Comparison of ENCODE assay signal across 17 cellular contexts in the genomic region with DNA sequence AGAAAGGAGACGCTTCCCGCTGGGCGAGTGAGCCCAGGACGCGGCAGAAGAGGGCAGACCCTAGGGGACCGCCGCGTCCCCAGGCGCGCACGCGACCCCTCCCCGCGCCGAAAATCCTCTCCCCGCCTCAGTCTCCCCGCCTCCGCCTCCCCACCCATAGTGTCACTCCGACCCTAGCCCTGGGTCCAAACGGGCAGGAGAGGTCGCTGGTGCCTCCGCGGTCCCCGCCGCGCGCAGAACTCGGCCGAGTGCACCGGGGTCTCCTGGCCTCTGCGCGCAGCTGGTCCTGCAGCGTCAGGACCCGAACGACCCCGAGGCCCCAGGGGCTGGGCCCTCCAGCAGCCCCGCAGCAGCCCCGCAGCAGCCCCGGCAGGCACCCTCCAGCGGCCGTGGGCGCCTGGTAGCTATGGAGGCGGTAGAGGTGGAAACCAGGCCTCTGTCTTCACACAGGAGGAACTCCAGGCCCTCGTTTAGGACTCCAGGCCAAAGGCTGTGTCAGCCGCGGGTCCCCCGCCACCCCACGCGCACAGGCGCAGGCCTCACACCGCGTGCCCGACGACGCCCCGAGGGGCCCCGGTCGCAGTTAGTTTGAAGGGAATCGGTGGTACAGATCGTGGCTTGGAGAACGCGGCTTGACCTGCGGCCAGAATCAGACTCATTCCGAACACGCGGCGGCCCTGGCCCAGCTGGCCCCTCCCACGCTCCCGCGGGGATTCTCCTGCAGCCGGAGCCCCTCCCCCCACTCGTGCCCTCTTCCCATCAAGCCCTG.
DNase-seq lines count a peak whose midpoint lies in the region; ATAC-seq and TF ChIP-seq lines count a peak whose summit lies in the region.
"Had no signal": no experiment of that assay in that cellular context is flagged by ENCODE, and none has a peak within 500 bp of the region (broad histone marks: within the 10 kb centered on the region; RNA-seq: fewer than 3 reads in every experiment).

No MANE protein-coding gene starts in this region.

- no peaks in the 10 kb centered on the region for H3K27me3 ChIP-seq in testis
- H3K27me3 ChIP-seq in MM.1S (replicated peaks; ENCODE audit: insufficient read depth, low read length) = no peaks in the 10 kb centered on the region
- peaks cover 94% of the 10 kb centered on the region for H3K27me3 ChIP-seq in gastroesophageal sphincter
- H3K27me3 ChIP-seq: BLaER1 had no signal

- TF ChIP-seq EP300 in gastroesophageal sphincter (IDR thresholded peaks at IDR 0.05) = no peak

- no peaks in the 10 kb centered on the region for H3F3A ChIP-seq in MM.1S (ENCODE audit: insufficient read depth, low read length)

- no peak overlapping the region for H3K27ac Mint-ChIP-seq in glutamatergic neuron (ENCODE audit: unreplicated experiment)
- H3K27ac Mint-ChIP-seq: T-cell had no signal

- peak overlapping the region; percentile 42 for H3K4me3 Mint-ChIP-seq in glutamatergic neuron (ENCODE audit: unreplicated experiment)
- H3K4me3 Mint-ChIP-seq: T-cell had no signal

- no peak overlapping the region for H3K9ac ChIP-seq in MM.1S (ENCODE audit: low read length)
- H3K9ac ChIP-seq: BLaER1 had no signal

- H3K4me1 Mint-ChIP-seq in glutamatergic neuron (ENCODE audit: low read depth, unreplicated experiment) = no peaks in the 10 kb centered on the region

- no peaks in the 10 kb centered on the region for H4K20me1 ChIP-seq in MM.1S (ENCODE audit: insufficient read depth, low read length)
- H4K20me1 ChIP-seq: BLaER1 had no signal

- H3K4me2 ChIP-seq in MM.1S (ENCODE audit: low read depth, low read length) = no peak overlapping the region
- H3K4me2 ChIP-seq: BLaER1 had no signal

- 23 to 27% methylated on average over 41 to 66 of the region's 72 CpGs for WGBS in testis, 2 donors
- 20 to 30% methylated on average over 3 to 6 of the region's 72 CpGs for WGBS in gastroesophageal sphincter (ENCODE audit: low coverage in 1 of 2), 2 donors

- no peaks in the 10 kb centered on the region for H3K9me2 ChIP-seq in MM.1S (replicated peaks; ENCODE audit: insufficient read depth, low read length)

- H3K36me3 ChIP-seq in testis (ENCODE audit: low read depth, missing control alignments) = no peaks in the 10 kb centered on the region
- no peaks in the 10 kb centered on the region for H3K36me3 ChIP-seq in MM.1S (replicated peaks; ENCODE audit: insufficient read depth, low read length)
- H3K36me3 ChIP-seq in gastroesophageal sphincter = no peaks in the 10 kb centered on the region
- H3K36me3 ChIP-seq: BLaER1 had no signal

- intact Hi-C loops in testis (cut with DNase I; ENCODE audit: low total_unique reads) = loop anchor here (10.0 kb wide), 1 partner anchor 149 kb away; a partner anchor contains a TSS

- TF ChIP-seq POLR2A in testis (IDR thresholded peaks at IDR 0.05) = no peak
- TF ChIP-seq POLR2A in gastroesophageal sphincter (IDR thresholded peaks at IDR 0.05) = no peak

- no peaks in the 10 kb centered on the region for H3K79me2 ChIP-seq in MM.1S (ENCODE audit: low read length)

- peaks cover 10% of the 10 kb centered on the region for H3K36me3 Mint-ChIP-seq in glutamatergic neuron (ENCODE audit: unreplicated experiment)
- H3K36me3 Mint-ChIP-seq: T-cell had no signal

- H3K9me3 ChIP-seq in testis (no peaks in the 10 kb centered on the region), MM.1S (replicated peaks; ENCODE audit: insufficient read depth, low read length) (no peaks in the 10 kb centered on the region), gastroesophageal sphincter (no peaks in the 10 kb centered on the region)

- H3K4me1 ChIP-seq in testis = peaks cover 5% of the 10 kb centered on the region
- no peaks in the 10 kb centered on the region for H3K4me1 ChIP-seq in MM.1S (ENCODE audit: low read length)
- H3K4me1 ChIP-seq in gastroesophageal sphincter = peaks cover 0 to 23% (median 12%) of the 10 kb centered on the region in 3 donors
- H3K4me1 ChIP-seq: BLaER1 had no signal

- ATAC-seq in omental fat pad (ENCODE audit: low FRiP score) (peak; percentile 30), GM21360 (IDR thresholded peaks at IDR 0.05; ENCODE audit: unreplicated experiment) (no peak), gastroesophageal sphincter (no peak)
- ATAC-seq: T-cell had no signal

- H3K27ac ChIP-seq in testis (no peak overlapping the region), MM.1S (ENCODE audit: low read length) (no peak overlapping the region), gastroesophageal sphincter (no peak overlapping the region)
- H3K27ac ChIP-seq: BLaER1 had no signal

- in situ Hi-C loops in astrocyte of the cerebellum (cut with HindIII; ENCODE audit: low sequenced_read_pairs) = no loop called here

- H3K9me3 Mint-ChIP-seq in glutamatergic neuron (ENCODE audit: unreplicated experiment) = peaks cover 6% of the 10 kb centered on the region
- H3K9me3 Mint-ChIP-seq: T-cell had no signal

- no peak for DNase-seq in astrocyte of the cerebellum (ENCODE audit: low read depth)
- DNase-seq in glutamatergic neuron = peak; percentile 43
- DNase-seq in omental fat pad (ENCODE audit: low spot score) = no peak
- peak; percentile 46 for DNase-seq in testis
- no peak for DNase-seq in activated gamma-delta T cell (lab: John Stamatoyannopoulos, UW)
- DNase-seq in MM.1S = no peak
- DNase-seq: activated CD4-positive, alpha-beta T cell treated with anti-CD3 and anti-CD28 coated beads for 1 hour; activated T-cell treated with anti-CD3 and anti-CD28 coated beads, Interleukin-2, amount 50 U/mL, for 1 hour; DMS79; effector CD4-positive, alpha-beta T cell; Kasumi-1; kidney glomerular epithelial cell; NCI-H510A treated with DMSO at 0.1 percent for 48 hours; T-cell had no signal

- no peak overlapping the region for H2AFZ ChIP-seq in MM.1S (ENCODE audit: low read length)

- peaks cover 13% of the 10 kb centered on the region for H3K27me3 Mint-ChIP-seq in glutamatergic neuron (ENCODE audit: unreplicated experiment)

- H3K4me3 ChIP-seq in astrocyte of the cerebellum (ENCODE audit: low read depth, low read length) = peak overlapping the region; percentile 32
- peak overlapping the region; percentile 38 to 40 for H3K4me3 ChIP-seq in testis
- H3K4me3 ChIP-seq in MM.1S (ENCODE audit: low read length) = no peak overlapping the region
- H3K4me3 ChIP-seq in gastroesophageal sphincter = peak overlapping the region in 1 of 2 donors; percentile 46
- H3K4me3 ChIP-seq: BLaER1 had no signal

- TF ChIP-seq CTCF in astrocyte of the cerebellum (IDR thresholded peaks at IDR 0.05; ENCODE audit: low read depth, low read length, missing control alignments) = no peak
- no peak for TF ChIP-seq CTCF in glutamatergic neuron (IDR thresholded peaks at IDR 0.05; ENCODE audit: partially characterized antibody, unreplicated experiment)
- no peak for TF ChIP-seq CTCF in omental fat pad (IDR thresholded peaks at IDR 0.05)
- no peak for TF ChIP-seq CTCF in testis (IDR thresholded peaks at IDR 0.05)
- TF ChIP-seq CTCF in MM.1S (IDR thresholded peaks at IDR 0.05; ENCODE audit: low read length) = no peak
- TF ChIP-seq CTCF in gastroesophageal sphincter (IDR thresholded peaks at IDR 0.05) = no peak

Comparison
In these comparisons a context has a peak if more than half of its experiments do, and no peak if none do; other contexts are left out.
1. DNase-seq: peak in glutamatergic neuron (single experiment) and testis (single experiment); none in astrocyte of the cerebellum (single experiment), omental fat pad (single experiment), activated gamma-delta T cell (single experiment) and MM.1S (single experiment).